In the genomic region with DNA sequence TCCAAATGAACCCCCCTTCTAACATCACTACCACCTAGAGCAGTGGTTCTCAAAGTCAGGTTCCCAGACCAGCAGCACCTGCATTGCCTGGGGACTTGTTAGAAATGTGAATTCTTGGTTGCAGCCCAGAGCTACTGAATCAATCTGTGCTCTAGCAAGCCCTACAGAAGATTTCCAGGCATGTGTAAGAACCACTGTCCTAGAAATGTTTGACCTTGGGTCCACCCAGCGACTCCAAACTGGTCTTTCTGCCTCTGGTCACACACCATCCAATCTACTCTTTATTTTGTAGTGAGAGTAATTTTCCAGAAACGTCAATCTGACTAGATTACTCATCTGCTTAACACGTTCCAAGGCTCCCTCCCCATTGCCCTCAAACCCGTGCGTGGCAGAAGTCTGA, we compare ENCODE assay signal across 5 cellular contexts.
"Had no signal": no experiment of that assay in that cellular context is flagged by ENCODE, and none has a peak within 500 bp of the region (broad histone marks: within the 10 kb centered on the region; RNA-seq: fewer than 3 reads in every experiment).

No MANE protein-coding gene starts in this region.

- H3K4me2 ChIP-seq: GM23338 had no signal

- H3K4me3 Mint-ChIP-seq: GM23338, H9, IgD-negative memory B cell had no signal

- H2AFZ ChIP-seq: GM23338 had no signal

- H3K4me3 ChIP-seq: GM23338 had no signal

- H3K27ac Mint-ChIP-seq: GM23338, H9, IgD-negative memory B cell had no signal

- H3K9me3 Mint-ChIP-seq: GM23338, IgD-negative memory B cell had no signal

- H3K36me3 Mint-ChIP-seq: IgD-negative memory B cell had no signal

- DNase-seq: H9, HCEC 1CT, KBM-7 had no signal
